In genomic region chr10:6162589-6163356, GRCh38 we compare ENCODE assay signal across 1 cellular context.
TF ChIP-seq lines count a peak whose summit lies in the region.

No MANE protein-coding gene starts in this region.

TF ChIP-seq in GM23338, 12 proteins besides CTCF, POLR2A, EP300 and RAD21 (continued from another document):
- TF ChIP-seq ZNF462 (CRISPR knock-in tag; IDR thresholded peaks at IDR 0.05): no peak
- no peak for TF ChIP-seq NANOG (IDR thresholded peaks at IDR 0.05; ENCODE audit: borderline replicate concordance)
- TF ChIP-seq JUNB (IDR thresholded peaks at IDR 0.05; ENCODE audit: unreplicated experiment): no peak
- TF ChIP-seq ZNF331 (CRISPR knock-in tag; IDR thresholded peaks at IDR 0.05; ENCODE audit: low read depth): no peak
- TF ChIP-seq ZNF114 (CRISPR knock-in tag; IDR thresholded peaks at IDR 0.05): no peak
- TF ChIP-seq CREB1 (CRISPR knock-in tag; IDR thresholded peaks at IDR 0.05; ENCODE audit: low read depth): no peak
- TF ChIP-seq POLR2AphosphoS5 (IDR thresholded peaks at IDR 0.05; ENCODE audit: low read depth): no peak
